In the genomic region with DNA sequence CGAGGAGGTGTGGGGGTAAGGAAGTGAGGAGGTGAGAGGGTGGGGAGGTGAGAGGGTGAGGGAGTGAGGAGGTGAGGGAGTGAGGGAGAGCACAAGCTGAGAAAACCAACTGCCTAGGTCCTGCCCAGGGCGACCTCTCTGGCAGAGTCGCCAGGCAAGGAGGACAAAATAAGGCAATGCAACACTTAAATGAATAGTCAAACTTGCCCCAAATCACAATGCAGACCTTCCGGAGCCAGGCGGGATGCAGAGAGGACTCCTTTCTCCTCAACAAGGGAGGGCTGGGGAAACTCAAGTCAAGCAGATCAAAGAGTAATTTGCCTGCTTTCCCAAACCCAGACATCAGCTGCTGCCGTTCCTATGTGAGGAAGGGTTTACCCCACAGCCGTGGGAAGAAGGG, we compare ENCODE assay signal across 24 cellular contexts.
DNase-seq lines count a peak whose midpoint lies in the region; ATAC-seq, FAIRE-seq and TF ChIP-seq lines count a peak whose summit lies in the region.
"Had no signal": no experiment of that assay in that cellular context is flagged by ENCODE, and none has a peak within 500 bp of the region (broad histone marks: within the 10 kb centered on the region; RNA-seq: fewer than 3 reads in every experiment).

No MANE protein-coding gene starts in this region.

- POLR2A ChIA-PET in HEK293 (lab: Yijun Ruan, JAX) = no interaction called here
- POLR2A ChIA-PET in Panc1 (lab: Charles Lee) = no interaction called here

- peak; percentile 10 for DNase-seq in cardiac septum (ENCODE audit: low spot score)
- DNase-seq in right atrium auricular region (ENCODE audit: low spot score) = no peak
- no peak for DNase-seq in Panc1 (ENCODE audit: low read depth, low spot score)
- DNase-seq in urothelium cell line (ENCODE audit: low spot score) = peak; percentile 26
- DNase-seq in GM19239 (ENCODE audit: insufficient read length, low spot score) = no peak
- DNase-seq: activated CD4-positive, alpha-beta T cell treated with anti-CD3 and anti-CD28 coated beads for 36 hours; activated naive CD4-positive, alpha-beta T cell treated with anti-CD3 and anti-CD28 coated beads, Interleukin-2, amount 50 U/mL, for 16 hours; body of pancreas; CD8-positive, alpha-beta memory T cell; dermis blood vessel endothelial cell; GDM1; islet precursor cell; left ventricle myocardium inferior; mesenchymal stem cell; NCI-H526 treated with DMSO at 0.1 percent for 48 hours; SIG-M5; stimulated activated CD4-positive, alpha-beta T cell treated with anti-CD3 and anti-CD28 coated beads, Interleukin-2, amount 100 ng/mL, for 24 hours; SW 1271 had no signal

- BruUV-seq in Panc1 (replicated peaks; lab: Mats Ljungman, UMichigan) = no TSS peak

- H3K4me1 ChIP-seq in right atrium auricular region (no peaks in the 10 kb centered on the region), HEK293 (ENCODE audit: control insufficient read depth, insufficient read depth, low read length) (no peaks in the 10 kb centered on the region), Panc1 (ENCODE audit: control insufficient read depth, insufficient read depth, low read length) (0 out of 2 replicates have a peak, but pooled peaks cover 4% of the 10 kb centered on the region)
- H3K4me1 ChIP-seq: body of pancreas, left ventricle myocardium inferior, parathyroid adenoma, vagina had no signal

- in situ Hi-C loops in Panc1 (cut with HindIII; ENCODE audit: low pct_unique_long_range_greater_than_20kb, low sequenced_read_pairs) = no loop called here

- ATAC-seq in Panc1 (peak; percentile 57), HG02852 (IDR thresholded peaks at IDR 0.05; ENCODE audit: unreplicated experiment) (no peak)
- ATAC-seq: activated CD4-positive, alpha-beta T cell treated with anti-CD3 and anti-CD28 coated beads for 36 hours; body of pancreas; esophagus mucosa had no signal

- H3K9me3 ChIP-seq in right atrium auricular region = no peaks in the 10 kb centered on the region
- no peaks in the 10 kb centered on the region for H3K9me3 ChIP-seq in HEK293 (ENCODE audit: control insufficient read depth, insufficient read depth, low read depth, low read length)
- H3K9me3 ChIP-seq in Panc1 (ENCODE audit: control insufficient read depth, insufficient read depth, low read depth, low read length) = no peaks in the 10 kb centered on the region
- H3K9me3 ChIP-seq: body of pancreas, left ventricle myocardium inferior, vagina had no signal

- H3K27me3 ChIP-seq in right atrium auricular region (no peaks in the 10 kb centered on the region), Panc1 (ENCODE audit: control insufficient read depth, insufficient read depth, low read length) (peaks cover 15% of the 10 kb centered on the region; the same call in 1 of the 2 replicates)
- H3K27me3 ChIP-seq: body of pancreas, vagina had no signal

- no peak for FAIRE-seq in urothelium cell line (lab: Jason Lieb, UNC)
- no peak for FAIRE-seq in GM19239 (lab: Jason Lieb, UNC)

- H3K36me3 ChIP-seq in right atrium auricular region (no peaks in the 10 kb centered on the region), HEK293 (ENCODE audit: control insufficient read depth in 2 of 2, insufficient read depth in 1 of 2, low read length in 2 of 2) (no peaks in the 10 kb centered on the region), Panc1 (ENCODE audit: control insufficient read depth, insufficient read depth, low read length) (no peaks in the 10 kb centered on the region)
- H3K36me3 ChIP-seq: left ventricle myocardium inferior, vagina had no signal

- H3K27ac ChIP-seq in right atrium auricular region (no peak overlapping the region), HEK293 (ENCODE audit: extremely low read depth, low read depth, low read length) (no peak overlapping the region), Panc1 (ENCODE audit: low read length) (no peak overlapping the region)
- H3K27ac ChIP-seq: body of pancreas, KMS-11, left ventricle myocardium inferior, parathyroid adenoma, vagina had no signal

- H3K4me3 ChIP-seq in right atrium auricular region = no peak overlapping the region
- no peak overlapping the region for H3K4me3 ChIP-seq in HEK293 (ENCODE audit: low read depth, low read length)
- H3K4me3 ChIP-seq in Panc1 (ENCODE audit: low read depth in 2 of 2, low read length in 2 of 2) = no peak overlapping the region
- H3K4me3 ChIP-seq: body of pancreas, left ventricle myocardium inferior, vagina had no signal

- TF ChIP-seq CTCF in right atrium auricular region (IDR thresholded peaks at IDR 0.05) (no peak), HEK293 (tag by site-specific recombination; IDR thresholded peaks at IDR 0.05) (no peak), Panc1 (IDR thresholded peaks at IDR 0.05) (no peak)

- intact Hi-C loops in cardiac septum (cut with DNase I) = no loop called here
- intact Hi-C loops in Panc1 (cut with micrococcal nuclease; ENCODE audit: unreplicated experiment) = no loop called here

- CTCF ChIA-PET in HEK293 (lab: Yijun Ruan, JAX) = no interaction called here
- CTCF ChIA-PET in Panc1 (lab: Charles Lee) = no interaction called here

TF ChIP-seq in HEK293, 187 proteins besides CTCF, POLR2A, EP300 and RAD21:
- peak; percentile 17; the same call in 1 of the 2 replicates for TF ChIP-seq ZBTB17 (tag by site-specific recombination; IDR thresholded peaks at IDR 0.05)
- 0 out of 2 replicates have a peak, but pooled peaks have one; percentile 20 for TF ChIP-seq PATZ1 (tag by site-specific recombination; IDR thresholded peaks at IDR 0.05)
- TF ChIP-seq ZFP37 (tag by site-specific recombination; IDR thresholded peaks at IDR 0.05) = no peak
- TF ChIP-seq EGR2 (tag by site-specific recombination; IDR thresholded peaks at IDR 0.05; ENCODE audit: low read depth) = peak; percentile 48; the same call in 1 of the 2 replicates
- peak; percentile 65 for TF ChIP-seq ZNF585B (tag by site-specific recombination; IDR thresholded peaks at IDR 0.05)
- no peak for TF ChIP-seq ZBTB48 (tag by site-specific recombination; IDR thresholded peaks at IDR 0.05)
- TF ChIP-seq, protein P1, sequence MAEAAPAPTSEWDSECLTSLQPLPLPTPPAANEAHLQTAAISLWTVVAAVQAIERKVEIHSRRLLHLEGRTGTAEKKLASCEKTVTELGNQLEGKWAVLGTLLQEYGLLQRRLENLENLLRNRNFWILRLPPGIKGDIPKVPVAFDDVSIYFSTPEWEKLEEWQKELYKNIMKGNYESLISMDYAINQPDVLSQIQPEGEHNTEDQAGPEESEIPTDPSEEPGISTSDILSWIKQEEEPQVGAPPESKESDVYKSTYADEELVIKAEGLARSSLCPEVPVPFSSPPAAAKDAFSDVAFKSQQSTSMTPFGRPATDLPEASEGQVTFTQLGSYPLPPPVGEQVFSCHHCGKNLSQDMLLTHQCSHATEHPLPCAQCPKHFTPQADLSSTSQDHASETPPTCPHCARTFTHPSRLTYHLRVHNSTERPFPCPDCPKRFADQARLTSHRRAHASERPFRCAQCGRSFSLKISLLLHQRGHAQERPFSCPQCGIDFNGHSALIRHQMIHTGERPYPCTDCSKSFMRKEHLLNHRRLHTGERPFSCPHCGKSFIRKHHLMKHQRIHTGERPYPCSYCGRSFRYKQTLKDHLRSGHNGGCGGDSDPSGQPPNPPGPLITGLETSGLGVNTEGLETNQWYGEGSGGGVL (tag by site-specific recombination; IDR thresholded peaks at IDR 0.05) = peak; percentile 59
- TF ChIP-seq PRDM1 (tag by site-specific recombination; IDR thresholded peaks at IDR 0.05) = peak; percentile 57; the same call in 1 of the 2 replicates

Comparison
In these comparisons a context has a peak if more than half of its experiments do, and no peak if none do; other contexts are left out.
1. DNase-seq: peak in cardiac septum (single experiment) and urothelium cell line (single experiment); none in right atrium auricular region (single experiment), Panc1 (single experiment) and GM19239 (single experiment).